ENCODE assay signal across 26 cellular contexts in the genomic region with DNA sequence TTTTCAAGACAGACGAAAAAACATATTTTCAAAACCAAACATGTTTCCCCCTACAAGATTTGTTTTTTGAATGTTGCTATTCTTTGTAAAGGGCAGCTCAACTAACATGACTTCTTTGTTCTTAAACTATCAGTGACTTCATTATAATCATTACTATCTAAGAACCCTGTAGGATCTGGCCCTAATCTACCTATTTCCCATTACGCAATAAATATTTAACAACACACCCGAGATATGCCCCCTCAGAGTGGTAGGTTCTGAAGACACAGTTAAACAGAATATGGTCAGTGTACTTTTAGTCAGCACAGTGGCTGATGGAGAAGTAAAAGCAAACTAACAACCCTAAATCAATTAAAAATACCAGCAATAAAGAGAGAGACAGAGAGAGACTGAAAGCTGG.
"Had no signal": no experiment of that assay in that cellular context is flagged by ENCODE, and none has a peak within 500 bp of the region (broad histone marks: within the 10 kb centered on the region; RNA-seq: fewer than 3 reads in every experiment).

No MANE protein-coding gene starts in this region.

- DNase-seq: colonic mucosa; cortex of kidney; effector CD8-positive, alpha-beta T cell; effector memory CD8-positive, alpha-beta T cell; endodermal cell; erythroblast; esophagus squamous epithelium; foreskin fibroblast; foreskin melanocyte; gastrocnemius medialis; glutamatergic neuron; head of caudate nucleus; heart right ventricle; hippocampal formation; left cardiac atrium; left lung; left ventricle myocardium superior; lower lobe of right lung; mesenchymal stem cell; mucosa of descending colon; naive B cell had no signal

- H3K36me3 ChIP-seq: colonic mucosa, esophagus squamous epithelium, gastrocnemius medialis, heart right ventricle, left lung, lower lobe of right lung had no signal

- H3K4me3 ChIP-seq: colonic mucosa, esophagus squamous epithelium, gastrocnemius medialis, heart right ventricle, left lung, lower lobe of right lung, mucosa of descending colon had no signal

- ATAC-seq: effector memory CD8-positive, alpha-beta T cell; esophagus mucosa; gastrocnemius medialis; heart right ventricle; left cardiac atrium; left lung; left ventricle myocardium superior; lower lobe of right lung; mucosa of descending colon had no signal

- FAIRE-seq: endometrium, islet of Langerhans, keratinocyte had no signal

- H3K27me3 ChIP-seq: colonic mucosa, esophagus squamous epithelium, gastrocnemius medialis, heart right ventricle, left lung had no signal

- H3K4me1 ChIP-seq: colonic mucosa, esophagus squamous epithelium, gastrocnemius medialis, heart right ventricle, left lung, lower lobe of right lung had no signal

- H3K27ac ChIP-seq: colonic mucosa, epithelial cell of prostate, esophagus squamous epithelium, gastrocnemius medialis, heart right ventricle, left lung, lower lobe of right lung had no signal

- H3K9me3 ChIP-seq: colonic mucosa, esophagus squamous epithelium, gastrocnemius medialis, heart right ventricle, left lung, lower lobe of right lung, mucosa of descending colon had no signal
